29 cellular contexts compared by ENCODE assay signal in the genomic region with DNA sequence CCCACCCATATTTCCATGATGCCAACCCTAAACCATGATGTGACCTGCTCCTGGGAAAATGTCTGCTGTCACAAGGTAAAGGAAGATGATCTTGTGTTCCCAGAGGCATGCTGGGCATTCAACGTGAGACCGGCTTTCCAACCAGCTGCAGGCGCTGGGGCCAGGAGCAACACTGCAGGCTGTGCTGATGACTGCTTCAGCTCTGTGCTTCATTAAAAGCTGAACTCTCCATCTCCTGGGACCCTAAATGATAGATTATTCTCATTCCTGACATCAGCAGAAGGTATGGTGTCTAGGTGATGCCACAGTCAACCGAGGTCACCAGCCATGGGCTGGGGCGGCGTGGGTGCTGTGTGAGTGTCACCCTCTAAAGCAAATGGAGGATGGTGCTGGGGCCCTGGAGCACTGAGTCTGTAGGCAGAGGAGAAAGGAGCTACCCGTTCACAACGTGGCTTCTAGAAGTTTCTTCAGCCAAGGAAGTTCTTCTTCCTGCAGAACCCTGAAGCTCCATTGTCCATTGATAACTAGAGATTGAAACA.
"Had no signal": no experiment of that assay in that cellular context is flagged by ENCODE, and none has a peak within 500 bp of the region (broad histone marks: within the 10 kb centered on the region; RNA-seq: fewer than 3 reads in every experiment).

No MANE protein-coding gene starts in this region.

- H3K4me3 Mint-ChIP-seq: activated B cell treated with CpG ODN at 0.5 μM for 24 hours; activated naive CD8-positive, alpha-beta T cell; activated T-cell treated with anti-CD3 and anti-CD28 coated beads, Interleukin-2, amount 50 U/mL, for 4 hours; activated T-helper 17 cell treated with anti-CD3 and anti-CD28 coated beads, Interleukin-2, amount 50 U/mL, for 72 hours; central memory CD8-positive, alpha-beta T cell; effector memory CD8-positive, alpha-beta T cell; T-helper 17 cell; T-helper 2 cell treated with Interferon-gamma antibody and Interleukin-4, amounts not matched to agents 5 μg/mL and 100 μg/mL, for 36 hours had no signal

- H3K9me3 Mint-ChIP-seq: activated B cell treated with CpG ODN at 0.5 μM for 24 hours; activated T-cell treated with anti-CD3 and anti-CD28 coated beads, Interleukin-2, amount 50 U/mL, for 4 hours; activated T-helper 17 cell treated with anti-CD3 and anti-CD28 coated beads, Interleukin-2, amount 50 U/mL, for 72 hours; central memory CD8-positive, alpha-beta T cell; effector memory CD8-positive, alpha-beta T cell; T-helper 2 cell treated with Interferon-gamma antibody and Interleukin-4, amounts not matched to agents 5 μg/mL and 100 μg/mL, for 36 hours had no signal

- H3K4me1 Mint-ChIP-seq: activated B cell treated with CpG ODN at 0.5 μM for 24 hours; activated T-helper 17 cell treated with anti-CD3 and anti-CD28 coated beads, Interleukin-2, amount 50 U/mL, for 72 hours; central memory CD8-positive, alpha-beta T cell; T-helper 17 cell had no signal

- DNase-seq: activated B cell treated with CpG ODN at 0.5 μM for 24 hours; activated CD4-positive, alpha-beta T cell treated with anti-CD3 and anti-CD28 coated beads for 48 hours; activated CD4-positive, alpha-beta T cell treated with anti-CD3 and anti-CD28 coated beads, Interleukin-2, amount 50 U/mL, for 1 hour; activated CD4-positive, alpha-beta T cell treated with anti-CD3 and anti-CD28 coated beads, Interleukin-2, amount 50 U/mL, for 48 hours; activated effector memory CD4-positive, alpha-beta T cell treated with Interleukin-2 at 50 U/mL for 16 hours; activated gamma-delta T cell treated with Interleukin-2 at 50 U/mL for 16 hours; activated naive CD4-positive, alpha-beta T cell treated with anti-CD3 and anti-CD28 coated beads, Interleukin-2, amount 50 U/mL, for 16 hours; activated naive CD4-positive, alpha-beta T cell treated with Interleukin-2 at 50 U/mL for 16 hours; activated T-cell treated with anti-CD3 and anti-CD28 coated beads, Interleukin-2, amount 50 U/mL, for 4 hours; amniotic stem cell; anterior cingulate cortex; brain microvascular endothelial cell; cortex of kidney; dermis blood vessel endothelial cell; effector CD4-positive, alpha-beta T cell; effector memory CD8-positive, alpha-beta T cell; foreskin keratinocyte; gastrocnemius medialis; heart right ventricle; T-helper 1 cell; T-helper 17 cell; T1000; WERI-Rb-1 had no signal

- H3K36me3 ChIP-seq: brain microvascular endothelial cell, gastrocnemius medialis, heart right ventricle, WERI-Rb-1 had no signal

- H3K4me3 ChIP-seq: gastrocnemius medialis, heart right ventricle had no signal

- H3K9me3 ChIP-seq: gastrocnemius medialis had no signal

- H3K27ac ChIP-seq: brain microvascular endothelial cell, epithelial cell of prostate, foreskin keratinocyte, gastrocnemius medialis, heart right ventricle, WERI-Rb-1 had no signal

- H3K27me3 Mint-ChIP-seq: activated naive CD8-positive, alpha-beta T cell; activated T-helper 17 cell treated with anti-CD3 and anti-CD28 coated beads, Interleukin-2, amount 50 U/mL, for 72 hours had no signal

- H3K4me1 ChIP-seq: foreskin keratinocyte, gastrocnemius medialis, heart right ventricle had no signal

- H3K27ac Mint-ChIP-seq: activated B cell treated with CpG ODN at 0.5 μM for 24 hours; activated naive CD8-positive, alpha-beta T cell; activated T-helper 17 cell treated with anti-CD3 and anti-CD28 coated beads, Interleukin-2, amount 50 U/mL, for 72 hours; T-helper 17 cell; T-helper 2 cell treated with Interferon-gamma antibody and Interleukin-4, amounts not matched to agents 5 μg/mL and 100 μg/mL, for 36 hours had no signal

- H3K36me3 Mint-ChIP-seq: activated naive CD8-positive, alpha-beta T cell had no signal

- ATAC-seq: activated CD4-positive, CD25-positive, alpha-beta regulatory T cell treated with anti-CD3 and anti-CD28 coated beads, Interleukin-2, amount 50 U/mL, for 24 hours; activated T-cell treated with anti-CD3 and anti-CD28 coated beads, Interleukin-2, amount 50 U/mL, for 4 hours; activated T-helper 17 cell treated with anti-CD3 and anti-CD28 coated beads, Interleukin-2, amount 50 U/mL, for 72 hours; effector memory CD8-positive, alpha-beta T cell; foreskin keratinocyte; gastrocnemius medialis; heart right ventricle; T-helper 17 cell had no signal

- H3K27me3 ChIP-seq: brain microvascular endothelial cell, foreskin keratinocyte, gastrocnemius medialis had no signal
